In the genomic region with DNA sequence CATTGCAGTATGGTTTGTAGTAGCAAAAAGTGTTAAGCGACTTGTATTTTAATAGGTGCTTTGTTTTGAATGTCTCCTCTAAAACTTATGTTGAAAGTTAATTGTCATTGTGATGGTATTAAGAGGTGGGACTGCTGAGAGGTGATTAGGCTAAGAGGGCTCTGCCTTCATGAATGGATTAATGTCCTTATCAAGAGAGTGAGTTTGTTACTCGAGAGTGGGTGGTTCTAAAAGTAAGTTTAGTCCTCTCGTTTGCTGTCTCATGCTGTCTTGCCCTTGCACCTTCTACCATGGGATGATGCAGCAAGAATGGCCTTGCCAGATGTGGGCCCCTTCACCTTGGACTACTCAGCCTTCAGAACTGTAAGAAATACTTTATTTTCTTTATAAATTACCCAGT, we compare ENCODE assay signal across 1 cellular context.
A peak's percentile ranks its signal among the peaks of the same experiment; 100 is the strongest.
TF ChIP-seq lines count a peak whose summit lies in the region.

No MANE protein-coding gene starts in this region.

TF ChIP-seq in H1, 55 proteins besides CTCF, POLR2A, EP300 and RAD21 (continued from another document):
- TF ChIP-seq, protein P1, sequence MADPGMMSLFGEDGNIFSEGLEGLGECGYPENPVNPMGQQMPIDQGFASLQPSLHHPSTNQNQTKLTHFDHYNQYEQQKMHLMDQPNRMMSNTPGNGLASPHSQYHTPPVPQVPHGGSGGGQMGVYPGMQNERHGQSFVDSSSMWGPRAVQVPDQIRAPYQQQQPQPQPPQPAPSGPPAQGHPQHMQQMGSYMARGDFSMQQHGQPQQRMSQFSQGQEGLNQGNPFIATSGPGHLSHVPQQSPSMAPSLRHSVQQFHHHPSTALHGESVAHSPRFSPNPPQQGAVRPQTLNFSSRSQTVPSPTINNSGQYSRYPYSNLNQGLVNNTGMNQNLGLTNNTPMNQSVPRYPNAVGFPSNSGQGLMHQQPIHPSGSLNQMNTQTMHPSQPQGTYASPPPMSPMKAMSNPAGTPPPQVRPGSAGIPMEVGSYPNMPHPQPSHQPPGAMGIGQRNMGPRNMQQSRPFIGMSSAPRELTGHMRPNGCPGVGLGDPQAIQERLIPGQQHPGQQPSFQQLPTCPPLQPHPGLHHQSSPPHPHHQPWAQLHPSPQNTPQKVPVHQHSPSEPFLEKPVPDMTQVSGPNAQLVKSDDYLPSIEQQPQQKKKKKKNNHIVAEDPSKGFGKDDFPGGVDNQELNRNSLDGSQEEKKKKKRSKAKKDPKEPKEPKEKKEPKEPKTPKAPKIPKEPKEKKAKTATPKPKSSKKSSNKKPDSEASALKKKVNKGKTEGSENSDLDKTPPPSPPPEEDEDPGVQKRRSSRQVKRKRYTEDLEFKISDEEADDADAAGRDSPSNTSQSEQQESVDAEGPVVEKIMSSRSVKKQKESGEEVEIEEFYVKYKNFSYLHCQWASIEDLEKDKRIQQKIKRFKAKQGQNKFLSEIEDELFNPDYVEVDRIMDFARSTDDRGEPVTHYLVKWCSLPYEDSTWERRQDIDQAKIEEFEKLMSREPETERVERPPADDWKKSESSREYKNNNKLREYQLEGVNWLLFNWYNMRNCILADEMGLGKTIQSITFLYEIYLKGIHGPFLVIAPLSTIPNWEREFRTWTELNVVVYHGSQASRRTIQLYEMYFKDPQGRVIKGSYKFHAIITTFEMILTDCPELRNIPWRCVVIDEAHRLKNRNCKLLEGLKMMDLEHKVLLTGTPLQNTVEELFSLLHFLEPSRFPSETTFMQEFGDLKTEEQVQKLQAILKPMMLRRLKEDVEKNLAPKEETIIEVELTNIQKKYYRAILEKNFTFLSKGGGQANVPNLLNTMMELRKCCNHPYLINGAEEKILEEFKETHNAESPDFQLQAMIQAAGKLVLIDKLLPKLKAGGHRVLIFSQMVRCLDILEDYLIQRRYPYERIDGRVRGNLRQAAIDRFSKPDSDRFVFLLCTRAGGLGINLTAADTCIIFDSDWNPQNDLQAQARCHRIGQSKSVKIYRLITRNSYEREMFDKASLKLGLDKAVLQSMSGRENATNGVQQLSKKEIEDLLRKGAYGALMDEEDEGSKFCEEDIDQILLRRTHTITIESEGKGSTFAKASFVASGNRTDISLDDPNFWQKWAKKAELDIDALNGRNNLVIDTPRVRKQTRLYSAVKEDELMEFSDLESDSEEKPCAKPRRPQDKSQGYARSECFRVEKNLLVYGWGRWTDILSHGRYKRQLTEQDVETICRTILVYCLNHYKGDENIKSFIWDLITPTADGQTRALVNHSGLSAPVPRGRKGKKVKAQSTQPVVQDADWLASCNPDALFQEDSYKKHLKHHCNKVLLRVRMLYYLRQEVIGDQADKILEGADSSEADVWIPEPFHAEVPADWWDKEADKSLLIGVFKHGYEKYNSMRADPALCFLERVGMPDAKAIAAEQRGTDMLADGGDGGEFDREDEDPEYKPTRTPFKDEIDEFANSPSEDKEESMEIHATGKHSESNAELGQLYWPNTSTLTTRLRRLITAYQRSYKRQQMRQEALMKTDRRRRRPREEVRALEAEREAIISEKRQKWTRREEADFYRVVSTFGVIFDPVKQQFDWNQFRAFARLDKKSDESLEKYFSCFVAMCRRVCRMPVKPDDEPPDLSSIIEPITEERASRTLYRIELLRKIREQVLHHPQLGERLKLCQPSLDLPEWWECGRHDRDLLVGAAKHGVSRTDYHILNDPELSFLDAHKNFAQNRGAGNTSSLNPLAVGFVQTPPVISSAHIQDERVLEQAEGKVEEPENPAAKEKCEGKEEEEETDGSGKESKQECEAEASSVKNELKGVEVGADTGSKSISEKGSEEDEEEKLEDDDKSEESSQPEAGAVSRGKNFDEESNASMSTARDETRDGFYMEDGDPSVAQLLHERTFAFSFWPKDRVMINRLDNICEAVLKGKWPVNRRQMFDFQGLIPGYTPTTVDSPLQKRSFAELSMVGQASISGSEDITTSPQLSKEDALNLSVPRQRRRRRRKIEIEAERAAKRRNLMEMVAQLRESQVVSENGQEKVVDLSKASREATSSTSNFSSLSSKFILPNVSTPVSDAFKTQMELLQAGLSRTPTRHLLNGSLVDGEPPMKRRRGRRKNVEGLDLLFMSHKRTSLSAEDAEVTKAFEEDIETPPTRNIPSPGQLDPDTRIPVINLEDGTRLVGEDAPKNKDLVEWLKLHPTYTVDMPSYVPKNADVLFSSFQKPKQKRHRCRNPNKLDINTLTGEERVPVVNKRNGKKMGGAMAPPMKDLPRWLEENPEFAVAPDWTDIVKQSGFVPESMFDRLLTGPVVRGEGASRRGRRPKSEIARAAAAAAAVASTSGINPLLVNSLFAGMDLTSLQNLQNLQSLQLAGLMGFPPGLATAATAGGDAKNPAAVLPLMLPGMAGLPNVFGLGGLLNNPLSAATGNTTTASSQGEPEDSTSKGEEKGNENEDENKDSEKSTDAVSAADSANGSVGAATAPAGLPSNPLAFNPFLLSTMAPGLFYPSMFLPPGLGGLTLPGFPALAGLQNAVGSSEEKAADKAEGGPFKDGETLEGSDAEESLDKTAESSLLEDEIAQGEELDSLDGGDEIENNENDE (IDR thresholded peaks at IDR 0.05; ENCODE audit: insufficient replicate concordance, low read length): no peak
- TF ChIP-seq BACH1 (IDR thresholded peaks at IDR 0.05; ENCODE audit: low read length): peak; percentile 81
